8 cellular contexts compared by ENCODE assay signal in genomic region chr11:95922536-95923440, GRCh38. TPM values are rescaled to one million over a fixed set of nuclear protein-coding genes. Genes with fewer than 3 reads are reported as not detected.
DNase-seq lines count a peak whose midpoint lies in the region; ATAC-seq and TF ChIP-seq lines count a peak whose summit lies in the region.

No MANE protein-coding gene starts in this region.

- CTCF ChIA-PET in activated CD8-positive, alpha-beta T cell treated with anti-CD3 and anti-CD28 coated beads, Interleukin-2, amount 10 ng/mL, durations not matched to agents 7 days and 5 days (lab: Charles Lee), result interaction anchor here (0.5 to 2.2 kb wide), 4 partner anchors 19 to 471 kb away, joined by 3 to 6 read pairs (median 3); partner anchors contain the start of gene MAML2

- H3K27me3 Mint-ChIP-seq in activated CD8-positive, alpha-beta T cell treated with anti-CD3 and anti-CD28 coated beads, Interleukin-2, amount 10 ng/mL, durations not matched to agents 7 days and 5 days (ENCODE audit: low read depth), result peaks cover 8% of the 10 kb centered on the region

- peak overlapping the region; percentile 94 for H3K4me3 Mint-ChIP-seq in activated CD8-positive, alpha-beta T cell treated with anti-CD3 and anti-CD28 coated beads, Interleukin-2, amount 10 ng/mL, durations not matched to agents 7 days and 5 days

- no peak overlapping the region for H3K27ac ChIP-seq in cardiac muscle cell
- peak overlapping the region; percentile 99 for H3K27ac ChIP-seq in iPS-20b (ENCODE audit: low read length)
- H3K27ac ChIP-seq in substantia nigra (ENCODE audit: low read depth, low read length, poor library complexity, severe bottlenecking), result peak overlapping the region; percentile 94

- intact Hi-C loops in Right ventricle myocardium inferior (cut with DNase I), result loop anchor here (5.0 kb wide), 1 partner anchor 420 kb away; the partner anchor contains the start of gene MAML2

- POLR2A ChIA-PET in activated CD8-positive, alpha-beta T cell treated with anti-CD3 and anti-CD28 coated beads, Interleukin-2, amount 10 ng/mL, durations not matched to agents 7 days and 5 days (lab: Charles Lee), result no interaction called here

- peaks cover 6% of the 10 kb centered on the region for H3K4me1 ChIP-seq in cardiac muscle cell (ENCODE audit: low read depth)
- peaks cover 14% of the 10 kb centered on the region for H3K4me1 ChIP-seq in iPS-20b (ENCODE audit: insufficient read depth, low read length)

- H3K9me3 Mint-ChIP-seq in activated CD8-positive, alpha-beta T cell treated with anti-CD3 and anti-CD28 coated beads, Interleukin-2, amount 10 ng/mL, durations not matched to agents 7 days and 5 days (ENCODE audit: insufficient read depth), result no peaks in the 10 kb centered on the region

- no peaks in the 10 kb centered on the region for H3K36me3 ChIP-seq in cardiac muscle cell
- no peaks in the 10 kb centered on the region for H3K36me3 ChIP-seq in iPS-20b (ENCODE audit: insufficient read depth, low read depth, low read length)

- DNase-seq in cardiac muscle cell (ENCODE audit: low read depth in 1 of 2, low spot score in 1 of 2) (peak in 1 of 2 donors; percentile 20), Right ventricle myocardium inferior (ENCODE audit: missing footprints) (no peak), substantia nigra (lab: John Stamatoyannopoulos, UW) (no peak), H4 (ENCODE audit: low spot score) (no peak)
- no peak for DNase-seq in activated CD8-positive, alpha-beta T cell treated with anti-CD3 and anti-CD28 coated beads, Interleukin-2, amount 10 ng/mL, durations not matched to agents 7 days and 5 days

- H3K9me3 ChIP-seq in cardiac muscle cell (ENCODE audit: low read depth), result no peaks in the 10 kb centered on the region
- no peaks in the 10 kb centered on the region for H3K9me3 ChIP-seq in iPS-20b (ENCODE audit: insufficient read depth, low read depth, low read length)

- H3K27me3 ChIP-seq in cardiac muscle cell, result no peaks in the 10 kb centered on the region
- H3K27me3 ChIP-seq in iPS-20b (ENCODE audit: insufficient read depth, low read length), result no peaks in the 10 kb centered on the region

- H3K4me1 Mint-ChIP-seq in activated CD8-positive, alpha-beta T cell treated with anti-CD3 and anti-CD28 coated beads, Interleukin-2, amount 10 ng/mL, durations not matched to agents 7 days and 5 days (ENCODE audit: low read depth), result peaks cover 25% of the 10 kb centered on the region

- H3K27ac Mint-ChIP-seq in activated CD8-positive, alpha-beta T cell treated with anti-CD3 and anti-CD28 coated beads, Interleukin-2, amount 10 ng/mL, durations not matched to agents 7 days and 5 days, result peak overlapping the region; percentile 91

- peak overlapping the region; percentile 98; the same call in 1 of the 2 replicates for H3K9ac ChIP-seq in iPS-20b (ENCODE audit: low read depth, low read length)

- TF ChIP-seq CTCF in cardiac muscle cell (IDR thresholded peaks at IDR 0.05; ENCODE audit: low read depth, low read length), result no peak

- peak overlapping the region; percentile 84 for H3K4me3 ChIP-seq in cardiac muscle cell
- H3K4me3 ChIP-seq in iPS-20b (ENCODE audit: low read length), result peak overlapping the region; percentile 91

- no peak for ATAC-seq in Right ventricle myocardium inferior
- ATAC-seq in activated CD8-positive, alpha-beta T cell treated with anti-CD3 and anti-CD28 coated beads, Interleukin-2, amount 10 ng/mL, durations not matched to agents 7 days and 5 days, result no peak
- no peak for ATAC-seq in HG03025 (IDR thresholded peaks at IDR 0.05; ENCODE audit: low FRiP score, unreplicated experiment)
- no peak for ATAC-seq in GM21526 (IDR thresholded peaks at IDR 0.05; ENCODE audit: low FRiP score, unreplicated experiment)

- peaks cover 4% of the 10 kb centered on the region for H3K36me3 Mint-ChIP-seq in activated CD8-positive, alpha-beta T cell treated with anti-CD3 and anti-CD28 coated beads, Interleukin-2, amount 10 ng/mL, durations not matched to agents 7 days and 5 days (ENCODE audit: low read depth)

RNA-seq across cellular contexts. Expression of gene MTMR2, which starts 1.1 kb away (rescaled TPM):
- 14.9 and 15.0 TPM in 2 replicates for total RNA-seq in cardiac muscle cell
- 28.0 and 48.5 TPM in 2 replicates for polyA plus RNA-seq in cardiac muscle cell
- total RNA-seq in Right ventricle myocardium inferior, result 14.7 TPM
- total RNA-seq in activated CD8-positive, alpha-beta T cell treated with anti-CD3 and anti-CD28 coated beads, Interleukin-2, amount 10 ng/mL, durations not matched to agents 7 days and 5 days, result 10 to 100 TPM; 27.9 to 29.5 TPM
- 28.9 and 30.3 TPM in 2 replicates for total RNA-seq in H4 (2014; rRNA removed; shearing (Covaris generic))
